ENCODE assay signal across 16 cellular contexts in genomic region chr3:70959506-70959905, GRCh38.
"Had no signal": no experiment of that assay in that cellular context is flagged by ENCODE, and none has a peak within 500 bp of the region (broad histone marks: within the 10 kb centered on the region; RNA-seq: fewer than 3 reads in every experiment).

No MANE protein-coding gene starts in this region.

- H3K36me3 ChIP-seq: prostate gland had no signal

- H3K4me1 ChIP-seq: left lung, prostate gland, upper lobe of left lung had no signal

- H3K27me3 ChIP-seq: cardiac muscle cell, esophagus muscularis mucosa, gastroesophageal sphincter, heart right ventricle, left lung, right atrium auricular region, upper lobe of left lung had no signal

- ATAC-seq: gastroesophageal sphincter, left lung had no signal

- H3K9me3 ChIP-seq: esophagus muscularis mucosa, gastroesophageal sphincter, heart right ventricle, left lung, prostate gland, right atrium auricular region, thoracic aorta, upper lobe of left lung had no signal

- H3K4me3 ChIP-seq: cardiac muscle cell, esophagus muscularis mucosa, gastroesophageal sphincter, heart right ventricle, left lung, prostate gland, right atrium auricular region, skin epidermis, thoracic aorta, upper lobe of left lung had no signal

- H3K27ac ChIP-seq: heart right ventricle, left lung, prostate gland, right atrium auricular region, skin epidermis, thoracic aorta, upper lobe of left lung had no signal

- DNase-seq: activated CD8-positive, alpha-beta memory T cell treated with anti-CD3 and anti-CD28 coated beads, Interleukin-2, amount 50 U/mL, for 48 hours; activated naive CD4-positive, alpha-beta T cell; amygdala; dermis blood vessel endothelial cell; effector memory CD4-positive, alpha-beta T cell; heart right ventricle; left lung; midbrain; upper lobe of left lung had no signal
